ENCODE assay signal across 1 cellular context in genomic region chr9:130578865-130579737, GRCh38.
A peak's percentile ranks its signal among the peaks of the same experiment; 100 is the strongest.
TF ChIP-seq lines count a peak whose summit lies in the region.

FUBP3 (plus strand) TSS chr9:130579577; CDS start chr9:130579681, 104 bp downstream.

TF ChIP-seq in A549, 52 proteins besides CTCF, POLR2A, EP300 and RAD21 (continued from another document):
- TF ChIP-seq ZC3H11A (IDR thresholded peaks at IDR 0.05) = no peak
- no peak for TF ChIP-seq RNF2 (IDR thresholded peaks at IDR 0.05; ENCODE audit: borderline replicate concordance, low read depth)
- 0 out of 2 replicates have a peak, but pooled peaks have one; percentile 32 for TF ChIP-seq NPAS2 (CRISPR knock-in tag; IDR thresholded peaks at IDR 0.05; ENCODE audit: borderline replicate concordance)
- no peak for TF ChIP-seq EHF (CRISPR knock-in tag; IDR thresholded peaks at IDR 0.05)
- TF ChIP-seq TFCP2L1 (CRISPR knock-in tag; IDR thresholded peaks at IDR 0.05) = no peak
- peak; percentile 25; the same call in 1 of the 2 replicates for TF ChIP-seq KDM5A (IDR thresholded peaks at IDR 0.05)
- no peak for TF ChIP-seq NFE2L2 (conservative IDR thresholded peaks at IDR 0.05; ENCODE audit: low read length)
- peak; percentile 92 for TF ChIP-seq USF2 (IDR thresholded peaks at IDR 0.05)
- TF ChIP-seq GATA3 (IDR thresholded peaks at IDR 0.05; ENCODE audit: borderline replicate concordance) = no peak
- no peak for TF ChIP-seq CHD4 (IDR thresholded peaks at IDR 0.05; ENCODE audit: borderline replicate concordance)
- no peak for TF ChIP-seq HOXB5 (CRISPR knock-in tag; IDR thresholded peaks at IDR 0.05)
- TF ChIP-seq PHF8 (IDR thresholded peaks at IDR 0.05; ENCODE audit: borderline replicate concordance, low read depth) = peak; percentile 7; the same call in 1 of the 2 replicates
- TF ChIP-seq ZFP36 (IDR thresholded peaks at IDR 0.05; ENCODE audit: borderline replicate concordance, partially characterized antibody) = no peak
